1 cellular context compared by ENCODE assay signal in the genomic region with DNA sequence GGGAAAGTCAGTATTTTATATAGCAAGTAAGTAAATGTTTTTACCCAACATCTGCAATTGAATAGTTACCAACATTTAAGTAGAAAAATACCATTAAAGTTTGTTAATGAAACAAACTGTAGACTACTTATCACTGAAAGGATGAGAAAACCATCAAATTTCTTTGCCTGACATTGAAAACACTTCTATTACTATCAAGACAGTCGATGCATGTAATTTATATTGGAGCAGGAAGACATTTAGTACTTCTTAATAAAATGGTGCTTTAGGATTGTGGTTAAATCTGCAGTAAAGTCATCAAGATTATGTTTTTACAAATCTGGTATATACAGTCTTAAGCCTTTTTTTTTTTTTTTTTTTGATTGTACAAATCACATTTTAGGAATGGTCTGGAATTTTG.
TF ChIP-seq lines count a peak whose summit lies in the region.

No MANE protein-coding gene starts in this region.

TF ChIP-seq in IMR-90, 13 proteins besides CTCF, POLR2A, EP300 and RAD21 (continued from another document):
- no peak for TF ChIP-seq MAFK (IDR thresholded peaks at IDR 0.05; ENCODE audit: low read depth, low read length)
- no peak for TF ChIP-seq MAZ (IDR thresholded peaks at IDR 0.05; ENCODE audit: borderline replicate concordance, low read depth, low read length)
- TF ChIP-seq NFE2L2 (IDR thresholded peaks at IDR 0.05; ENCODE audit: low read depth, low read length), result no peak
